ENCODE assay signal across 9 cellular contexts in the genomic region with DNA sequence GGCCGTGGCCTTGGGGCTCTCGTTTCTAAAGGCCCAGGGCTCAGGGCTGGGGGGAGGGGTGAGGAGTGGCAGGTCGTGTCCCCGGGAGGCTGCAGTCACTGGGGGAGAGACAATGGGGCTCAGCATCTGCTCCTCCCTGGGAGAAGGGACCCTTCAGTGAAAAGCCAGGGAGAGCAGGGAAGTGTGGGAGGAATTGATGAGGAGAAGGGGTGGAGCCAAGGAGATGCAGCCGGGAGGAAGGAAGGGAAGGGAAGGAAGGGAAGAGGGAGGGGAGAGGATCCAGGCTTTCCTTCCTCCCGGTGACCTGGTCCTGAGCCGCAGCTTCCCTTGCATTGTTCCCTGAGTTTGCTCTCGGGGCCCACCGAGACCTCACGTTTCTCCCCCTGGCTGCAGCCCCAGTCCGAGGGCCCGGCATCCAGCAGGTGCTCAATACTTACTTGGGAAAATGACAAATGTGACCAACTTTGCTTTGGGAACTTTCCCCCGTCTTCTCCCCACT. TPM values are rescaled to one million over a fixed set of nuclear protein-coding genes. Genes with fewer than 3 reads are reported as not detected.
A peak's percentile ranks its signal among the peaks of the same experiment; 100 is the strongest.
DNase-seq lines count a peak whose midpoint lies in the region; ATAC-seq and TF ChIP-seq lines count a peak whose summit lies in the region.
"Had no signal": no experiment of that assay in that cellular context is flagged by ENCODE, and none has a peak within 500 bp of the region (broad histone marks: within the 10 kb centered on the region; RNA-seq: fewer than 3 reads in every experiment).

No MANE protein-coding gene starts in this region.

- no peak overlapping the region for H3K27ac Mint-ChIP-seq in activated CD4-positive, alpha-beta memory T cell treated with anti-CD3 and anti-CD28 coated beads, Interleukin-2, amount 10 ng/mL, durations not matched to agents 7 days and 5 days
- H3K27ac Mint-ChIP-seq: activated CD4-positive, alpha-beta T cell treated with anti-CD3 and anti-CD28 coated beads for 36 hours had no signal

- CTCF ChIA-PET in activated CD4-positive, alpha-beta memory T cell treated with anti-CD3 and anti-CD28 coated beads, Interleukin-2, amount 10 ng/mL, durations not matched to agents 7 days and 5 days (lab: Charles Lee): interaction anchor here (0.8 to 2.4 kb wide), 3 partner anchors 65 to 72 kb away, joined by 3 to 9 read pairs (median 4); no protein-coding TSS in a partner anchor

- H3K9me3 ChIP-seq in left ventricle myocardium inferior (replicated peaks): no peaks in the 10 kb centered on the region

- POLR2A ChIA-PET in activated CD4-positive, alpha-beta memory T cell treated with anti-CD3 and anti-CD28 coated beads, Interleukin-2, amount 10 ng/mL, durations not matched to agents 7 days and 5 days (lab: Charles Lee): interaction anchor here (2.0 to 5.4 kb wide), 2 partner anchors 14 to 34 kb away, joined by 4 to 33 read pairs; no protein-coding TSS in a partner anchor

- H3K27me3 Mint-ChIP-seq in activated CD4-positive, alpha-beta memory T cell treated with anti-CD3 and anti-CD28 coated beads, Interleukin-2, amount 10 ng/mL, durations not matched to agents 7 days and 5 days: peaks cover 3% of the 10 kb centered on the region
- H3K27me3 Mint-ChIP-seq: activated CD4-positive, alpha-beta T cell treated with anti-CD3 and anti-CD28 coated beads for 36 hours had no signal

- H3K4me1 Mint-ChIP-seq in activated CD4-positive, alpha-beta memory T cell treated with anti-CD3 and anti-CD28 coated beads, Interleukin-2, amount 10 ng/mL, durations not matched to agents 7 days and 5 days: peaks cover 44% of the 10 kb centered on the region

- TF ChIP-seq CTCF in left ventricle myocardium inferior (IDR thresholded peaks at IDR 0.05; ENCODE audit: borderline replicate concordance): no peak

- peak; percentile 60 for ATAC-seq in sciatic nerve
- no peak for ATAC-seq in GM18867 (IDR thresholded peaks at IDR 0.05; ENCODE audit: unreplicated experiment)
- ATAC-seq: activated CD4-positive, alpha-beta T cell treated with anti-CD3 and anti-CD28 coated beads for 36 hours had no signal

- peak overlapping the region; percentile 84 for H3K27ac ChIP-seq in left ventricle myocardium inferior (replicated peaks)

- peaks cover 9% of the 10 kb centered on the region for H3K36me3 Mint-ChIP-seq in activated CD4-positive, alpha-beta memory T cell treated with anti-CD3 and anti-CD28 coated beads, Interleukin-2, amount 10 ng/mL, durations not matched to agents 7 days and 5 days (ENCODE audit: low read depth)

- peaks cover 47% of the 10 kb centered on the region for H3K4me1 ChIP-seq in left ventricle myocardium inferior

- DNase-seq in GM03348 (ENCODE audit: low spot score) (peak; percentile 75), left ventricle myocardium inferior (no peak), sciatic nerve (ENCODE audit: low spot score) (no peak), NCI-H2029 (lab: John Stamatoyannopoulos, UW) (no peak), D341Med (ENCODE audit: low spot score) (no peak)
- DNase-seq in activated CD4-positive, alpha-beta memory T cell treated with anti-CD3 and anti-CD28 coated beads, Interleukin-2, amount 10 ng/mL, durations not matched to agents 7 days and 5 days: no peak
- no peak for DNase-seq in activated CD4-positive, alpha-beta T cell treated with anti-CD3 and anti-CD28 coated beads, Interleukin-2, amount 50 U/mL, for 1 hour
- DNase-seq: activated CD4-positive, alpha-beta T cell treated with anti-CD3 and anti-CD28 coated beads for 36 hours had no signal

- no peaks in the 10 kb centered on the region for H3K36me3 ChIP-seq in left ventricle myocardium inferior

- H3K27me3 ChIP-seq in left ventricle myocardium inferior (ENCODE audit: low read depth): no peaks in the 10 kb centered on the region

- no peaks in the 10 kb centered on the region for H3K9me3 Mint-ChIP-seq in activated CD4-positive, alpha-beta memory T cell treated with anti-CD3 and anti-CD28 coated beads, Interleukin-2, amount 10 ng/mL, durations not matched to agents 7 days and 5 days

- H3K4me3 ChIP-seq in left ventricle myocardium inferior: peak overlapping the region; percentile 94

- intact Hi-C loops in left ventricle myocardium inferior (cut with micrococcal nuclease) (loop anchor here (10.0 kb wide), 1 partner anchor 65 kb away; no protein-coding TSS in a partner anchor), sciatic nerve (cut with DNase I) (no loop called here)

- peak overlapping the region; percentile 48 for H3K4me3 Mint-ChIP-seq in activated CD4-positive, alpha-beta memory T cell treated with anti-CD3 and anti-CD28 coated beads, Interleukin-2, amount 10 ng/mL, durations not matched to agents 7 days and 5 days

RNA-seq across cellular contexts. Expression of gene ZNF710, which starts 1.4 kb away (rescaled TPM):
- 10 to 100 TPM; 19.4 to 20.7 TPM for total RNA-seq in activated CD4-positive, alpha-beta memory T cell treated with anti-CD3 and anti-CD28 coated beads, Interleukin-2, amount 10 ng/mL, durations not matched to agents 7 days and 5 days
- total RNA-seq in left ventricle myocardium inferior (5.5 TPM), sciatic nerve (20.2 TPM)
